ENCODE assay signal across 11 cellular contexts in the genomic region with DNA sequence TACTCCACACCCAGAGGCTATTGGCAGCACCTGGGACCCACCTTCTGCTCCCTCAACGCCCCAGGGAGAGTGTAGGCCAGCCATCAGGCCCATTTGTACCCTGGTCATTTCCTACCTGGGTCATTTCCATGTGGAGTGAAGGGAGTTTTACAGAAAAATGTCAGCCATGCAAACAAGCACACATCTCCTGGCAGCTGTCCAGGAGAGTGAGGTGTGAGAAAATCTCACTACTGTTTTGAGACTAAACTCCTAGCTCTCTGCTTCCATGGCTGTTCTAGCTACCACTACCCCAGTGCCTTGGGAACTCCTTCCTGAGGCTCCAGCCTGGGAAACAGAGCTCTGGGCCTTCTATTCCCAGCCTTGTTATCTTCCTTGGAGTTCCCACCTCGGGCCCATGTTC. TPM values are rescaled to one million over a fixed set of nuclear protein-coding genes. Genes with fewer than 3 reads are reported as not detected.
A peak's percentile ranks its signal among the peaks of the same experiment; 100 is the strongest.
DNase-seq lines count a peak whose midpoint lies in the region; ATAC-seq and TF ChIP-seq lines count a peak whose summit lies in the region.
"Had no signal": no experiment of that assay in that cellular context is flagged by ENCODE, and none has a peak within 500 bp of the region (broad histone marks: within the 10 kb centered on the region; RNA-seq: fewer than 3 reads in every experiment).

No MANE protein-coding gene starts in this region.

- ATAC-seq in GM18498 (IDR thresholded peaks at IDR 0.05; ENCODE audit: unreplicated experiment) (peak; percentile 69), GM21786 (IDR thresholded peaks at IDR 0.05; ENCODE audit: unreplicated experiment) (peak; percentile 48), gastroesophageal sphincter (no peak), left ventricle myocardium superior (no peak)
- ATAC-seq: upper lobe of right lung had no signal

- no peak for TF ChIP-seq CTCF in gastroesophageal sphincter (IDR thresholded peaks at IDR 0.05)
- no peak for TF ChIP-seq CTCF in SK-N-SH (IDR thresholded peaks at IDR 0.05)

- H3K27ac ChIP-seq in gastroesophageal sphincter (no peak overlapping the region), SK-N-SH (ENCODE audit: low read depth in 2 of 2, low read length in 1 of 2) (no peak overlapping the region)
- H3K27ac ChIP-seq: brain microvascular endothelial cell, upper lobe of right lung had no signal

- H3K79me2 ChIP-seq in SK-N-SH (ENCODE audit: insufficient read depth): no peaks in the 10 kb centered on the region

- 60 to 67% methylated on average over 1 of the region's 2 CpGs for WGBS in gastroesophageal sphincter (ENCODE audit: low coverage in 1 of 2), 2 donors
- 8% methylated on average over 2 of the region's 2 CpGs for WGBS in SK-N-SH (ENCODE audit: low lambda C conversion rate)

- H3K27me3 ChIP-seq in gastroesophageal sphincter (peaks cover 7% of the 10 kb centered on the region), SK-N-SH (ENCODE audit: insufficient read depth) (peaks cover 7% of the 10 kb centered on the region; the same call in 1 of the 2 replicates)
- H3K27me3 ChIP-seq: brain microvascular endothelial cell, upper lobe of right lung had no signal

- DNase-seq in activated CD8-positive, alpha-beta memory T cell treated with anti-CD3 and anti-CD28 coated beads, Interleukin-2, amount 50 U/mL, for 48 hours: peak; percentile 88
- DNase-seq in stimulated activated CD4-positive, alpha-beta T cell treated with anti-CD3 and anti-CD28 coated beads, Interleukin-12 subunit alpha, Interleukin-12 subunit beta, amount 100 ng/mL, for 4 hours: peak; percentile 46
- no peak for DNase-seq in SK-N-SH
- no peak for DNase-seq in SIG-M5 treated with dmso at 0.1 percent for 504 hours (lab: John Stamatoyannopoulos, UW; ENCODE audit: unreplicated experiment)
- no peak for DNase-seq in left ventricle myocardium superior
- DNase-seq: brain microvascular endothelial cell, upper lobe of right lung had no signal

- H3K4me3 ChIP-seq in gastroesophageal sphincter (no peak overlapping the region), SK-N-SH (ENCODE audit: low read depth in 2 of 2, low read length in 1 of 2) (no peak overlapping the region)
- H3K4me3 ChIP-seq: upper lobe of right lung had no signal

- TF ChIP-seq RAD21 in SK-N-SH (IDR thresholded peaks at IDR 0.05; ENCODE audit: low read length): no peak

- no peaks in the 10 kb centered on the region for H3F3A ChIP-seq in SK-N-SH (replicated peaks; ENCODE audit: insufficient read depth)

- H3K36me3 ChIP-seq in gastroesophageal sphincter: no peaks in the 10 kb centered on the region
- no peaks in the 10 kb centered on the region for H3K36me3 ChIP-seq in SK-N-SH (replicated peaks in 1 of 2; ENCODE audit: control insufficient read depth in 1 of 2, insufficient read depth in 2 of 2, low read length in 1 of 2)
- H3K36me3 ChIP-seq: brain microvascular endothelial cell, upper lobe of right lung had no signal

- TF ChIP-seq POLR2A in gastroesophageal sphincter (IDR thresholded peaks at IDR 0.05): no peak

- H3K9me2 ChIP-seq in SK-N-SH: no peaks in the 10 kb centered on the region

- intact Hi-C loops in left ventricle myocardium superior (cut with micrococcal nuclease): no loop called here

- TF ChIP-seq EP300 in gastroesophageal sphincter (IDR thresholded peaks at IDR 0.05) (no peak), SK-N-SH (IDR thresholded peaks at IDR 0.05; ENCODE audit: borderline replicate concordance in 1 of 2, low read depth in 1 of 2, low read length in 1 of 2) (no peak)

- no peak overlapping the region for H3K4me2 ChIP-seq in SK-N-SH

- H3K9me3 ChIP-seq in gastroesophageal sphincter (no peaks in the 10 kb centered on the region), SK-N-SH (no peaks in the 10 kb centered on the region)
- H3K9me3 ChIP-seq: upper lobe of right lung had no signal

- no peak overlapping the region for H3K9ac ChIP-seq in SK-N-SH

- no peaks in the 10 kb centered on the region for H3K4me1 ChIP-seq in gastroesophageal sphincter
- peaks cover 0 to 5% of the 10 kb centered on the region in 2 experiments; a peak in 1 of 4 replicates for H3K4me1 ChIP-seq in SK-N-SH (ENCODE audit: control insufficient read depth in 1 of 2, insufficient read depth in 2 of 2, low read depth in 1 of 2, low read length in 1 of 2)

- H2AFZ ChIP-seq in SK-N-SH (ENCODE audit: low read depth): no peak overlapping the region

- CTCF ChIA-PET in SK-N-SH (lab: Yijun Ruan, JAX): interaction anchor here (1.1 to 13.7 kb wide), 5 partner anchors 15 to 114 kb away, joined by 3 to 129 read pairs (median 10); no protein-coding TSS in a partner anchor

- H4K20me1 ChIP-seq in SK-N-SH (ENCODE audit: insufficient read depth): no peaks in the 10 kb centered on the region

- POLR2A ChIA-PET in SK-N-SH (lab: Yijun Ruan, JAX): interaction anchor here (0.6 kb wide), 1 partner anchor 651 kb away, joined by 3 read pairs; no protein-coding TSS in a partner anchor

TF ChIP-seq in SK-N-SH, 30 proteins besides CTCF, POLR2A, EP300 and RAD21:
- TF ChIP-seq, protein P1, sequence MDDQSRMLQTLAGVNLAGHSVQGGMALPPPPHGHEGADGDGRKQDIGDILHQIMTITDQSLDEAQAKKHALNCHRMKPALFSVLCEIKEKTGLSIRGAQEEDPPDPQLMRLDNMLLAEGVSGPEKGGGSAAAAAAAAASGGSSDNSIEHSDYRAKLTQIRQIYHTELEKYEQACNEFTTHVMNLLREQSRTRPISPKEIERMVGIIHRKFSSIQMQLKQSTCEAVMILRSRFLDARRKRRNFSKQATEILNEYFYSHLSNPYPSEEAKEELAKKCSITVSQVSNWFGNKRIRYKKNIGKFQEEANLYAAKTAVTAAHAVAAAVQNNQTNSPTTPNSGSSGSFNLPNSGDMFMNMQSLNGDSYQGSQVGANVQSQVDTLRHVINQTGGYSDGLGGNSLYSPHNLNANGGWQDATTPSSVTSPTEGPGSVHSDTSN (IDR thresholded peaks at IDR 0.05): no peak
- TF ChIP-seq GATA2 (CRISPR knock-in tag; IDR thresholded peaks at IDR 0.05) (no peak), NFIC (IDR thresholded peaks at IDR 0.05; ENCODE audit: borderline replicate concordance) (no peak), YY1 (IDR thresholded peaks at IDR 0.05; ENCODE audit: low read depth) (no peak), RCOR1 (IDR thresholded peaks at IDR 0.05; ENCODE audit: low read length) (no peak), TCF12 (IDR thresholded peaks at IDR 0.05) (no peak)
- TF ChIP-seq, protein P2, sequence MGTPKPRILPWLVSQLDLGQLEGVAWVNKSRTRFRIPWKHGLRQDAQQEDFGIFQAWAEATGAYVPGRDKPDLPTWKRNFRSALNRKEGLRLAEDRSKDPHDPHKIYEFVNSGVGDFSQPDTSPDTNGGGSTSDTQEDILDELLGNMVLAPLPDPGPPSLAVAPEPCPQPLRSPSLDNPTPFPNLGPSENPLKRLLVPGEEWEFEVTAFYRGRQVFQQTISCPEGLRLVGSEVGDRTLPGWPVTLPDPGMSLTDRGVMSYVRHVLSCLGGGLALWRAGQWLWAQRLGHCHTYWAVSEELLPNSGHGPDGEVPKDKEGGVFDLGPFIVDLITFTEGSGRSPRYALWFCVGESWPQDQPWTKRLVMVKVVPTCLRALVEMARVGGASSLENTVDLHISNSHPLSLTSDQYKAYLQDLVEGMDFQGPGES (IDR thresholded peaks at IDR 0.05; ENCODE audit: low read depth, low read length): no peak

RNA-seq across cellular contexts. Expression of a gene that starts 2.8 kb away (rescaled TPM):
- total RNA-seq in gastroesophageal sphincter (under 1 TPM in 3 of 4 donors, not detected in 1; 0.13 to 0.67 (median 0.31) TPM), left ventricle myocardium superior (0.15 TPM)
- not detected in 2 replicates for polyA plus RNA-seq in SK-N-SH (2012; rRNA removed)
- polyA plus RNA-seq in SK-N-SH (2012; cell fraction: cytosol; rRNA removed): not detected in 2 replicates
- 0.01 TPM in 1 of 2 replicates, not detected in the other for polyA plus RNA-seq in SK-N-SH (2012; cell fraction: nucleus; rRNA removed)

RNA-seq across cellular contexts. Expression of a gene that starts 54.2 kb away (rescaled TPM):
- total RNA-seq in gastroesophageal sphincter: 10 to 100 TPM; 16.7 to 37.3 (median 24.3) TPM
- polyA plus RNA-seq in SK-N-SH (2012; rRNA removed): 0.05 TPM in 1 of 2 replicates, not detected in the other
- not detected in 2 replicates for polyA plus RNA-seq in SK-N-SH (2012; cell fraction: cytosol; rRNA removed)
- not detected in 2 replicates for polyA plus RNA-seq in SK-N-SH (2012; cell fraction: nucleus; rRNA removed)
- total RNA-seq in left ventricle myocardium superior: 6.0 TPM

RNA-seq across cellular contexts. Expression of a gene that starts 55.5 kb away (rescaled TPM):
- total RNA-seq in gastroesophageal sphincter (10 to 100 TPM; 28.6 to 76.7 (median 74.4) TPM), left ventricle myocardium superior (35.4 TPM)
- polyA plus RNA-seq in SK-N-SH (2012; rRNA removed): 1.4 and 4.3 TPM in 2 replicates
- polyA plus RNA-seq in SK-N-SH (2012; cell fraction: cytosol; rRNA removed): 2.5 and 4.6 TPM in 2 replicates
- polyA plus RNA-seq in SK-N-SH (2012; cell fraction: nucleus; rRNA removed): 0.56 and 1.6 TPM in 2 replicates
- polyA plus RNA-seq: IgD-negative memory B cell had no signal

Comparison
In these comparisons a context has a peak if more than half of its experiments do, and no peak if none do; other contexts are left out.
1. ATAC-seq: peak in GM18498 (single experiment) and GM21786 (single experiment); none in gastroesophageal sphincter (single experiment) and left ventricle myocardium superior (single experiment).
2. DNase-seq: peak in activated CD8-positive, alpha-beta memory T cell treated with anti-CD3 and anti-CD28 coated beads, Interleukin-2, amount 50 U/mL, for 48 hours (single experiment) and stimulated activated CD4-positive, alpha-beta T cell treated with anti-CD3 and anti-CD28 coated beads, Interleukin-12 subunit alpha, Interleukin-12 subunit beta, amount 100 ng/mL, for 4 hours (single experiment); none in SK-N-SH (single experiment), SIG-M5 treated with dmso at 0.1 percent for 504 hours (single experiment) and left ventricle myocardium superior (single experiment).